ENCODE assay signal across 9 cellular contexts in genomic region chr6:96907498-96907897, GRCh38. TPM values are rescaled to one million over a fixed set of nuclear protein-coding genes. Genes with fewer than 3 reads are reported as not detected.
DNase-seq lines count a peak whose midpoint lies in the region; ATAC-seq and TF ChIP-seq lines count a peak whose summit lies in the region.
"Had no signal": no experiment of that assay in that cellular context is flagged by ENCODE, and none has a peak within 500 bp of the region (broad histone marks: within the 10 kb centered on the region; RNA-seq: fewer than 3 reads in every experiment).

No MANE protein-coding gene starts in this region.

- ATAC-seq in GM19452 (IDR thresholded peaks at IDR 0.05; ENCODE audit: unreplicated experiment): peak; percentile 82
- ATAC-seq in HG03108 (IDR thresholded peaks at IDR 0.05; ENCODE audit: unreplicated experiment): peak; percentile 88
- ATAC-seq in activated naive CD8-positive, alpha-beta T cell treated with anti-CD3 and anti-CD28 coated beads, Interleukin-2, amount 50 U/mL, for 24 hours: peak; percentile 100

- H3K4me3 Mint-ChIP-seq in activated naive CD8-positive, alpha-beta T cell treated with anti-CD3 and anti-CD28 coated beads, Interleukin-2, amount 50 U/mL, for 24 hours: no peak overlapping the region

- TF ChIP-seq POLR2A in transverse colon (IDR thresholded peaks at IDR 0.05): no peak

- no peak for TF ChIP-seq CTCF in transverse colon (IDR thresholded peaks at IDR 0.05)

- peaks cover 21% of the 10 kb centered on the region for H3K27me3 Mint-ChIP-seq in activated naive CD8-positive, alpha-beta T cell treated with anti-CD3 and anti-CD28 coated beads, Interleukin-2, amount 50 U/mL, for 24 hours

- no peak overlapping the region for H3K27ac ChIP-seq in transverse colon

- DNase-seq in ELR (ENCODE audit: low read depth) (peak; percentile 11), transverse colon (no peak), NCI-H526 treated with DMSO at 0.1 percent for 48 hours (lab: John Stamatoyannopoulos, UW) (no peak), SIG-M5 (lab: John Stamatoyannopoulos, UW) (no peak), ACHN (no peak)
- DNase-seq in activated naive CD8-positive, alpha-beta T cell treated with anti-CD3 and anti-CD28 coated beads, Interleukin-2, amount 50 U/mL, for 24 hours: peak; percentile 25

- no peaks in the 10 kb centered on the region for H3K36me3 ChIP-seq in transverse colon

- no peak overlapping the region for H3K27ac Mint-ChIP-seq in activated naive CD8-positive, alpha-beta T cell treated with anti-CD3 and anti-CD28 coated beads, Interleukin-2, amount 50 U/mL, for 24 hours

- in situ Hi-C loops in transverse colon (cut with MboI; ENCODE audit: low pct_ligation_motif_present in 1 of 4, low pct_unique_long_range_greater_than_20kb in 1 of 4, low sequenced_read_pairs in 3 of 4): loop anchor here in 2 of 4 donors (10.0 kb wide), 1 partner anchor 147 kb away; no protein-coding TSS in a partner anchor
- in situ Hi-C loops in ACHN (cut with HindIII; ENCODE audit: low pct_ligation_motif_present, low pct_unique_long_range_greater_than_20kb, low sequenced_read_pairs): no loop called here

- intact Hi-C loops in transverse colon (cut with DNase I; ENCODE audit: low total_unique reads): no loop called here

- peaks cover 0 to 6% (median 0%) of the 10 kb centered on the region in 4 donors for H3K4me1 ChIP-seq in transverse colon

- no peaks in the 10 kb centered on the region for H3K9me3 ChIP-seq in transverse colon

- H3K9me3 Mint-ChIP-seq in activated naive CD8-positive, alpha-beta T cell treated with anti-CD3 and anti-CD28 coated beads, Interleukin-2, amount 50 U/mL, for 24 hours: no peaks in the 10 kb centered on the region

- WGBS in transverse colon (ENCODE audit: low coverage in 1 of 2), 2 donors: 64 to 67% methylated on average over 1 to 2 of the region's 2 CpGs

- H3K27me3 ChIP-seq in transverse colon: peaks cover 7% of the 10 kb centered on the region

- H3K4me1 Mint-ChIP-seq in activated naive CD8-positive, alpha-beta T cell treated with anti-CD3 and anti-CD28 coated beads, Interleukin-2, amount 50 U/mL, for 24 hours: peaks cover 22% of the 10 kb centered on the region

- H3K36me3 Mint-ChIP-seq in activated naive CD8-positive, alpha-beta T cell treated with anti-CD3 and anti-CD28 coated beads, Interleukin-2, amount 50 U/mL, for 24 hours (ENCODE audit: low read depth): no peaks in the 10 kb centered on the region

- H3K4me3 ChIP-seq in transverse colon: no peak overlapping the region

- TF ChIP-seq EP300 in transverse colon (IDR thresholded peaks at IDR 0.05; ENCODE audit: low read depth): no peak

RNA-seq across cellular contexts. Expression of gene NDUFAF4, which starts 9.8 kb away (rescaled TPM):
- total RNA-seq in transverse colon: 10 to 100 TPM in 3 of 4 donors, 1 to 10 TPM in 1; 9.4 to 26.5 (median 20.9) TPM

RNA-seq across cellular contexts. Expression of gene KLHL32, which starts 17.0 kb away (rescaled TPM):
- 1 to 10 TPM in 2 of 4 donors, not detected in 2; 1.4 to 1.9 TPM for total RNA-seq in transverse colon
- total RNA-seq: myocyte had no signal

Comparison
In these comparisons a context has a peak if more than half of its experiments do, and no peak if none do; other contexts are left out.
1. DNase-seq: peak in ELR (single experiment) and activated naive CD8-positive, alpha-beta T cell treated with anti-CD3 and anti-CD28 coated beads, Interleukin-2, amount 50 U/mL, for 24 hours (single experiment); none in transverse colon (single experiment), NCI-H526 treated with DMSO at 0.1 percent for 48 hours (single experiment), SIG-M5 (single experiment) and ACHN (single experiment).
2. Peak in every context shown above with its lines, with median percentiles within 50 percentile points of each other: ATAC-seq.